8 cellular contexts compared by ENCODE assay signal in genomic region chr6:27809067-27809938, GRCh38.
DNase-seq lines count a peak whose midpoint lies in the region; ATAC-seq and TF ChIP-seq lines count a peak whose summit lies in the region.

No MANE protein-coding gene starts in this region.

- DNase-seq in ELR (ENCODE audit: low read depth) (peak; percentile 33), OCI-M1 (lab: John Stamatoyannopoulos, UW) (peak; percentile 71), endothelial cell (ENCODE audit: low spot score) (no peak), progenitor cell of endocrine pancreas (ENCODE audit: low spot score, unreplicated experiment) (no peak), NCI-H128 (lab: John Stamatoyannopoulos, UW; ENCODE audit: unreplicated experiment) (no peak)
- DNase-seq in stimulated activated CD4-positive, alpha-beta T cell treated with anti-CD3 and anti-CD28 coated beads, Interleukin-1b, Interleukin-23, amount 100 ng/mL, for 48 hours: no peak

- H3K27ac Mint-ChIP-seq in endothelial cell (ENCODE audit: unreplicated experiment) (peak overlapping the region; percentile 78), progenitor cell of endocrine pancreas (peak overlapping the region; percentile 98)

- H3K9me3 Mint-ChIP-seq in endothelial cell (ENCODE audit: unreplicated experiment) (no peaks in the 10 kb centered on the region), progenitor cell of endocrine pancreas (ENCODE audit: low read depth) (no peaks in the 10 kb centered on the region)

- H3K4me1 Mint-ChIP-seq in endothelial cell (ENCODE audit: unreplicated experiment) (peaks cover 30% of the 10 kb centered on the region), progenitor cell of endocrine pancreas (ENCODE audit: low read depth) (peaks cover 38% of the 10 kb centered on the region)

- H3K4me3 Mint-ChIP-seq in endothelial cell (ENCODE audit: unreplicated experiment): peak overlapping the region; percentile 93
- peak overlapping the region; percentile 94 for H3K4me3 Mint-ChIP-seq in progenitor cell of endocrine pancreas (ENCODE audit: low read depth)

- ATAC-seq in GM21526 (IDR thresholded peaks at IDR 0.05; ENCODE audit: low FRiP score, unreplicated experiment) (no peak), HG03159 (IDR thresholded peaks at IDR 0.05; ENCODE audit: unreplicated experiment) (no peak)

- H3K36me3 Mint-ChIP-seq in endothelial cell (ENCODE audit: low read depth, unreplicated experiment) (no peaks in the 10 kb centered on the region), progenitor cell of endocrine pancreas (ENCODE audit: insufficient read depth) (no peaks in the 10 kb centered on the region)

- peaks cover 10% of the 10 kb centered on the region for H3K27me3 Mint-ChIP-seq in endothelial cell (ENCODE audit: unreplicated experiment)
- no peaks in the 10 kb centered on the region for H3K27me3 Mint-ChIP-seq in progenitor cell of endocrine pancreas

- TF ChIP-seq CTCF in endothelial cell (IDR thresholded peaks at IDR 0.05; ENCODE audit: unreplicated experiment) (no peak), progenitor cell of endocrine pancreas (IDR thresholded peaks at IDR 0.05; ENCODE audit: unreplicated experiment) (no peak)

Comparison
In these comparisons a context has a peak if more than half of its experiments do, and no peak if none do; other contexts are left out.
1. DNase-seq: peak in ELR (single experiment) and OCI-M1 (single experiment); none in endothelial cell (single experiment), progenitor cell of endocrine pancreas (single experiment), NCI-H128 (single experiment) and stimulated activated CD4-positive, alpha-beta T cell treated with anti-CD3 and anti-CD28 coated beads, Interleukin-1b, Interleukin-23, amount 100 ng/mL, for 48 hours (single experiment).